Comparison of ENCODE assay signal across 11 cellular contexts in the genomic region with DNA sequence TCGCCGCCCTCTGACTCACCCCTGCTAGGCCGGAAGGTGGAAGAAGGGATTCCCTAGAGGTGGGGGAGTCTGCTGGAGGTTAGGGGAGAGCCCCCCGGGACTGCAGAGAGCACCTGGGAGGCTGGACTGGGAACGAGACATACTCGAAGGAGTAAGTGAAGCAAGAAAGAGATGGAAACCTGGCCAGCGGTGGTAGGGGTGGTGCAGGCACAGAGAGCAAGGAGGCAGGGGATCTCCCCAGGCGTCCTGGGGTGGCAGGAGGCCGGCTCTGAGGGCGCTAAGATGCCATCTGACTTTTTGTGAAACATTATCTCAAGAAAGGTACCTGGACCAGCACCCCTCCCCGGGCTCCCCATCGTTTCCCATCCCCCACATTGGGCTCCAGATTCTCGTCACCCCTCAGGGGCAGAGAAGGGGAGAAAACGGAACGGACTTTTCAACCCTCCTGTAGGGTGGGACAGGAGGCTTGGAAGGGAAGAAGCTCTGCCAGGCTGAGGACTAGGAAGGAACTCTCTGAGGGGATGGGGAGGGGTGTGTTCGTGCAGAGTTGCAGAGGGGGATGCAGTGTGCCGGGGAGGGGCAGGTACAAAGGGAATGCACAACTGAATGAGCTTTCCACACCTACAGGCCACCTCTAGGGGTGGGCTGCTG. TPM values are rescaled to one million over a fixed set of nuclear protein-coding genes. Genes with fewer than 3 reads are reported as not detected.
DNase-seq lines count a peak whose midpoint lies in the region; ATAC-seq and TF ChIP-seq lines count a peak whose summit lies in the region.
"Had no signal": no experiment of that assay in that cellular context is flagged by ENCODE, and none has a peak within 500 bp of the region (broad histone marks: within the 10 kb centered on the region; RNA-seq: fewer than 3 reads in every experiment).

No MANE protein-coding gene starts in this region.

- H3K36me3 Mint-ChIP-seq in activated naive CD8-positive, alpha-beta T cell treated with anti-CD3 and anti-CD28 coated beads for 36 hours, result no peaks in the 10 kb centered on the region
- H3K36me3 Mint-ChIP-seq in activated naive CD8-positive, alpha-beta T cell treated with anti-CD3 and anti-CD28 coated beads, Interleukin-2, amount 50 U/mL, for 24 hours (ENCODE audit: low read depth), result no peaks in the 10 kb centered on the region

- no peaks in the 10 kb centered on the region for H3K27me3 ChIP-seq in WERI-Rb-1 (ENCODE audit: insufficient read depth, low read depth, severe bottlenecking)
- H3K27me3 ChIP-seq in iPS-18a (ENCODE audit: control insufficient read depth, insufficient read depth, low read length), result peaks cover 9% of the 10 kb centered on the region
- H3K27me3 ChIP-seq in stomach, result peaks cover 0 to 39% (median 15%) of the 10 kb centered on the region in 3 donors

- peak overlapping the region; percentile 37 for H3K4me3 Mint-ChIP-seq in activated naive CD8-positive, alpha-beta T cell treated with anti-CD3 and anti-CD28 coated beads for 36 hours
- H3K4me3 Mint-ChIP-seq in activated naive CD8-positive, alpha-beta T cell treated with anti-CD3 and anti-CD28 coated beads, Interleukin-2, amount 50 U/mL, for 24 hours, result no peak overlapping the region

- no peak for TF ChIP-seq EP300 in stomach (IDR thresholded peaks at IDR 0.05)

- no peaks in the 10 kb centered on the region for H3K9me3 Mint-ChIP-seq in activated naive CD8-positive, alpha-beta T cell treated with anti-CD3 and anti-CD28 coated beads for 36 hours
- H3K9me3 Mint-ChIP-seq in activated naive CD8-positive, alpha-beta T cell treated with anti-CD3 and anti-CD28 coated beads, Interleukin-2, amount 50 U/mL, for 24 hours, result no peaks in the 10 kb centered on the region

- no peak for TF ChIP-seq POLR2A in stomach (IDR thresholded peaks at IDR 0.05)

- no peak for DNase-seq in activated naive CD8-positive, alpha-beta T cell treated with anti-CD3 and anti-CD28 coated beads for 36 hours
- DNase-seq in activated naive CD8-positive, alpha-beta T cell treated with anti-CD3 and anti-CD28 coated beads, Interleukin-2, amount 50 U/mL, for 24 hours, result no peak
- DNase-seq in WERI-Rb-1 (no peak), stomach (no peak), retina (no peak), EL (no peak), GF-D8 (lab: John Stamatoyannopoulos, UW) (no peak)

- H3K27me3 Mint-ChIP-seq in activated naive CD8-positive, alpha-beta T cell treated with anti-CD3 and anti-CD28 coated beads for 36 hours, result peaks cover 38% of the 10 kb centered on the region
- H3K27me3 Mint-ChIP-seq in activated naive CD8-positive, alpha-beta T cell treated with anti-CD3 and anti-CD28 coated beads, Interleukin-2, amount 50 U/mL, for 24 hours, result peaks cover 34% of the 10 kb centered on the region

- peak overlapping the region; percentile 83 for H3K27ac ChIP-seq in WERI-Rb-1
- no peak overlapping the region for H3K27ac ChIP-seq in iPS-18a (ENCODE audit: low read length)
- no peak overlapping the region for H3K27ac ChIP-seq in stomach
- H3K27ac ChIP-seq: PC-9 had no signal

- H3K9me3 ChIP-seq in WERI-Rb-1 (ENCODE audit: severe bottlenecking) (no peaks in the 10 kb centered on the region), iPS-18a (ENCODE audit: control insufficient read depth, low read depth, low read length) (no peaks in the 10 kb centered on the region), stomach (no peaks in the 10 kb centered on the region)

- TF ChIP-seq CTCF in WERI-Rb-1 (IDR thresholded peaks at IDR 0.05; ENCODE audit: low read depth, low read length) (no peak), stomach (IDR thresholded peaks at IDR 0.05) (no peak)

- 30 to 43% (median 36%) methylated on average over 17 of the region's 17 CpGs for WGBS in stomach, 5 donors

- H3K4me1 ChIP-seq in iPS-18a (ENCODE audit: control insufficient read depth, low read depth, low read length) (peaks cover 10% of the 10 kb centered on the region), stomach (peaks cover 10 to 12% (median 11%) of the 10 kb centered on the region in 4 donors)

- peaks cover 49% of the 10 kb centered on the region for H3K36me3 ChIP-seq in WERI-Rb-1
- H3K36me3 ChIP-seq in iPS-18a (ENCODE audit: control insufficient read depth, low read depth, low read length), result no peaks in the 10 kb centered on the region
- no peaks in the 10 kb centered on the region for H3K36me3 ChIP-seq in stomach

- peak overlapping the region; percentile 20 for H3K9ac ChIP-seq in iPS-18a (ENCODE audit: low read length)

- H3K4me1 Mint-ChIP-seq in activated naive CD8-positive, alpha-beta T cell treated with anti-CD3 and anti-CD28 coated beads for 36 hours, result peaks cover 3% of the 10 kb centered on the region
- H3K4me1 Mint-ChIP-seq in activated naive CD8-positive, alpha-beta T cell treated with anti-CD3 and anti-CD28 coated beads, Interleukin-2, amount 50 U/mL, for 24 hours, result peaks cover 6% of the 10 kb centered on the region

- no peak for ATAC-seq in activated naive CD8-positive, alpha-beta T cell treated with anti-CD3 and anti-CD28 coated beads, Interleukin-2, amount 50 U/mL, for 24 hours

- H3K4me3 ChIP-seq in WERI-Rb-1 (ENCODE audit: low read depth, low read length) (peak overlapping the region; percentile 90), iPS-18a (ENCODE audit: low read length) (peak overlapping the region; percentile 61), stomach (peak overlapping the region in 3 of 4 donors; percentile 19 to 32 (median 23))
- H3K4me3 ChIP-seq: PC-9 had no signal

- intact Hi-C loops in stomach (cut with DNase I; ENCODE audit: low total_unique reads), result loop anchor here (10.0 kb wide), 1 partner anchor 177 kb away; no protein-coding TSS in a partner anchor

- no peak overlapping the region for H3K27ac Mint-ChIP-seq in activated naive CD8-positive, alpha-beta T cell treated with anti-CD3 and anti-CD28 coated beads for 36 hours
- H3K27ac Mint-ChIP-seq in activated naive CD8-positive, alpha-beta T cell treated with anti-CD3 and anti-CD28 coated beads, Interleukin-2, amount 50 U/mL, for 24 hours, result no peak overlapping the region

RNA-seq across cellular contexts. Expression of gene CHRNB2, which starts 0.7 kb away (rescaled TPM):
- not detected for total RNA-seq in activated naive CD8-positive, alpha-beta T cell treated with anti-CD3 and anti-CD28 coated beads for 36 hours
- under 1 TPM in 2 of 5 donors, not detected in 3; under 0.01 to 0.37 TPM for total RNA-seq in stomach
- under 1 TPM in 2 of 3 donors, not detected in 1; 0.12 to 0.38 TPM for polyA plus RNA-seq in stomach
- total RNA-seq: endothelial cell of umbilical vein, PC-9, subcutaneous adipose tissue had no signal
- polyA plus RNA-seq: endothelial cell of umbilical vein had no signal

RNA-seq across cellular contexts. Expression of gene UBE2Q1, which starts 9.8 kb away (rescaled TPM):
- total RNA-seq in activated naive CD8-positive, alpha-beta T cell treated with anti-CD3 and anti-CD28 coated beads for 36 hours, result 10 to 100 TPM; 84.4 to 87.4 TPM
- 100 to 1,000 TPM in 1 of 5 donors, 10 to 100 TPM in 4; 20.4 to 137 (median 24.2) TPM for total RNA-seq in stomach
- polyA plus RNA-seq in stomach, result 10 to 100 TPM; 25.0 to 32.8 (median 31.9) TPM

RNA-seq across cellular contexts. Expression of gene ADAR, which starts 39.7 kb away (rescaled TPM):
- total RNA-seq in activated naive CD8-positive, alpha-beta T cell treated with anti-CD3 and anti-CD28 coated beads for 36 hours, result 100 to 1,000 TPM; 256 TPM
- 100 to 1,000 TPM in 3 of 5 donors, 10 to 100 TPM in 2; 35.6 to 173 (median 110) TPM for total RNA-seq in stomach
- polyA plus RNA-seq in stomach, result 10 to 100 TPM; 23.6 to 31.3 (median 26.8) TPM

Comparison
In these comparisons a context has a peak if more than half of its experiments do, and no peak if none do; other contexts are left out.
1. H3K4me3 ChIP-seq: peak in every context shown above with its lines; median percentile 90 in WERI-Rb-1; 61 in iPS-18a; 23 in stomach.